In genomic region chr2:161075701-161076100, GRCh38 we compare ENCODE assay signal across 22 cellular contexts.
"Had no signal": no experiment of that assay in that cellular context is flagged by ENCODE, and none has a peak within 500 bp of the region (broad histone marks: within the 10 kb centered on the region; RNA-seq: fewer than 3 reads in every experiment).

No MANE protein-coding gene starts in this region.

- H3K4me3 ChIP-seq: lower lobe of right lung, ovary, psoas muscle, tibial artery had no signal

- H3K9me3 ChIP-seq: lower lobe of right lung, neutrophil, ovary, psoas muscle had no signal

- H3K27me3 Mint-ChIP-seq: activated CD4-positive, alpha-beta T cell treated with anti-CD3 and anti-CD28 coated beads, Interleukin-2, amount 10 ng/mL, durations not matched to agents 24 days and 14 days; activated CD8-positive, alpha-beta memory T cell treated with anti-CD3 and anti-CD28 coated beads, Interleukin-2, amount 10 ng/mL, durations not matched to agents 7 days and 5 days; activated naive CD4-positive, alpha-beta T cell treated with anti-CD3 and anti-CD28 coated beads, Interleukin-2, amount 50 U/mL, for 24 hours; naive thymus-derived CD4-positive, alpha-beta T cell had no signal

- FAIRE-seq: endometrium had no signal

- ATAC-seq: activated CD8-positive, alpha-beta memory T cell treated with anti-CD3 and anti-CD28 coated beads, Interleukin-2, amount 10 ng/mL, durations not matched to agents 7 days and 5 days; activated CD8-positive, alpha-beta T cell treated with anti-CD3 and anti-CD28 coated beads for 36 hours; left lobe of liver; lower lobe of right lung; naive thymus-derived CD4-positive, alpha-beta T cell; psoas muscle; right cardiac atrium; stimulated activated naive CD8-positive, alpha-beta T cell treated with anti-CD3 and anti-CD28 coated beads, Interleukin-15, amount 100 ng/mL, for 72 hours had no signal

- H3K4me1 ChIP-seq: psoas muscle, tibial artery had no signal

- H3K27me3 ChIP-seq: neutrophil, ovary, tibial artery had no signal

- H3K9me3 Mint-ChIP-seq: activated naive CD4-positive, alpha-beta T cell treated with anti-CD3 and anti-CD28 coated beads, Interleukin-2, amount 50 U/mL, for 24 hours had no signal

- H3K27ac ChIP-seq: lower lobe of right lung, ovary, psoas muscle, tibial artery had no signal

- DNase-seq: activated CD4-positive, alpha-beta T cell treated with anti-CD3 and anti-CD28 coated beads, Interleukin-2, amount 10 ng/mL, durations not matched to agents 24 days and 14 days; activated CD8-positive, alpha-beta memory T cell treated with anti-CD3 and anti-CD28 coated beads, Interleukin-2, amount 10 ng/mL, durations not matched to agents 7 days and 5 days; activated CD8-positive, alpha-beta T cell treated with anti-CD3 and anti-CD28 coated beads for 36 hours; activated gamma-delta T cell treated with Interleukin-2 at 50 U/mL for 16 hours; activated T-cell treated with anti-CD3 and anti-CD28 coated beads for 4 hours; amniotic stem cell; erythroblast; foreskin fibroblast; immature natural killer cell; lower lobe of right lung; naive thymus-derived CD4-positive, alpha-beta T cell; ovary; psoas muscle; right cardiac atrium; stimulated activated CD4-positive, alpha-beta T cell treated with anti-CD3 and anti-CD28 coated beads, Interleukin-4, amount 100 ng/mL, for 24 hours; stimulated activated naive CD8-positive, alpha-beta T cell treated with anti-CD3 and anti-CD28 coated beads, Interleukin-15, amount 100 ng/mL, for 72 hours; tibial artery had no signal

- H3K4me3 Mint-ChIP-seq: activated CD4-positive, alpha-beta T cell treated with anti-CD3 and anti-CD28 coated beads, Interleukin-2, amount 10 ng/mL, durations not matched to agents 24 days and 14 days; activated CD8-positive, alpha-beta memory T cell treated with anti-CD3 and anti-CD28 coated beads, Interleukin-2, amount 10 ng/mL, durations not matched to agents 7 days and 5 days; activated CD8-positive, alpha-beta T cell treated with anti-CD3 and anti-CD28 coated beads for 36 hours; activated naive CD4-positive, alpha-beta T cell treated with anti-CD3 and anti-CD28 coated beads, Interleukin-2, amount 50 U/mL, for 24 hours; immature natural killer cell; stimulated activated naive CD8-positive, alpha-beta T cell treated with anti-CD3 and anti-CD28 coated beads, Interleukin-15, amount 100 ng/mL, for 72 hours; T-helper 1 cell treated with Interleukin-12 subunit alpha and Interleukin-12 subunit beta and Interleukin-4 antibody, amounts not matched to agents 30 μg/mL and 1 μg/mL, for 36 hours had no signal

- H3K36me3 ChIP-seq: lower lobe of right lung, neutrophil, ovary, tibial artery had no signal

- H3K27ac Mint-ChIP-seq: activated CD8-positive, alpha-beta T cell treated with anti-CD3 and anti-CD28 coated beads for 36 hours; immature natural killer cell had no signal

- H3K36me3 Mint-ChIP-seq: activated naive CD4-positive, alpha-beta T cell treated with anti-CD3 and anti-CD28 coated beads, Interleukin-2, amount 50 U/mL, for 24 hours; immature natural killer cell had no signal
